In genomic region chr6:44222987-44223470, GRCh38 we compare ENCODE assay signal across 9 cellular contexts. TPM values are rescaled to one million over a fixed set of nuclear protein-coding genes. Genes with fewer than 3 reads are reported as not detected.
A peak's percentile ranks its signal among the peaks of the same experiment; 100 is the strongest.
DNase-seq lines count a peak whose midpoint lies in the region; ATAC-seq and TF ChIP-seq lines count a peak whose summit lies in the region.
"Had no signal": no experiment of that assay in that cellular context is flagged by ENCODE, and none has a peak within 500 bp of the region (broad histone marks: within the 10 kb centered on the region; RNA-seq: fewer than 3 reads in every experiment).

No MANE protein-coding gene starts in this region.

- H3K27ac Mint-ChIP-seq in HFFc6, result peak overlapping the region; percentile 40; the same call in 1 of the 2 replicates
- H3K27ac Mint-ChIP-seq in activated T-helper 17 cell treated with anti-CD3 and anti-CD28 coated beads, Interleukin-2, amount 50 U/mL, for 72 hours, result peak overlapping the region; percentile 42
- H3K27ac Mint-ChIP-seq in stimulated activated naive CD8-positive, alpha-beta T cell treated with anti-CD3 and anti-CD28 coated beads, Interleukin-15, amount 100 ng/mL, for 72 hours, result peak overlapping the region; percentile 76 to 78

- no peaks in the 10 kb centered on the region for H3K36me3 Mint-ChIP-seq in HFFc6 (ENCODE audit: low read depth)
- peaks cover 8% of the 10 kb centered on the region for H3K36me3 Mint-ChIP-seq in activated T-helper 17 cell treated with anti-CD3 and anti-CD28 coated beads, Interleukin-2, amount 50 U/mL, for 72 hours (ENCODE audit: low read depth)

- H3K4me1 Mint-ChIP-seq in HFFc6 (ENCODE audit: low read depth), result peaks cover 47% of the 10 kb centered on the region
- H3K4me1 Mint-ChIP-seq in activated T-helper 17 cell treated with anti-CD3 and anti-CD28 coated beads, Interleukin-2, amount 50 U/mL, for 72 hours, result peaks cover 16% of the 10 kb centered on the region
- H3K4me1 Mint-ChIP-seq in stimulated activated naive CD8-positive, alpha-beta T cell treated with anti-CD3 and anti-CD28 coated beads, Interleukin-15, amount 100 ng/mL, for 72 hours, result peaks cover 82% of the 10 kb centered on the region

- peaks cover 0 to 9% (median under 1%) of the 10 kb centered on the region in 11 experiments; a peak in 5 of 22 replicates for H3K36me3 ChIP-seq in BLaER1 treated with 17β-estradiol and CSF1 and Interleukin-3, amounts not matched to agents 10 nM and 100 nM

- no peak for TF ChIP-seq CTCF in HFFc6 (IDR thresholded peaks at IDR 0.05)

- peaks cover 71 to 82% (median 77%) of the 10 kb centered on the region in 10 experiments for H3K4me1 ChIP-seq in BLaER1 treated with 17β-estradiol and CSF1 and Interleukin-3, amounts not matched to agents 10 nM and 100 nM

- peaks cover 21 to 43% (median 34%) of the 10 kb centered on the region in 11 experiments; a peak in 17 of 22 replicates for H4K20me1 ChIP-seq in BLaER1 treated with 17β-estradiol and CSF1 and Interleukin-3, amounts not matched to agents 10 nM and 100 nM

- H3K27me3 Mint-ChIP-seq in HFFc6 (ENCODE audit: insufficient read depth), result no peaks in the 10 kb centered on the region; the same call in 1 of the 2 replicates
- no peaks in the 10 kb centered on the region for H3K27me3 Mint-ChIP-seq in activated T-helper 17 cell treated with anti-CD3 and anti-CD28 coated beads, Interleukin-2, amount 50 U/mL, for 72 hours
- no peaks in the 10 kb centered on the region for H3K27me3 Mint-ChIP-seq in stimulated activated naive CD8-positive, alpha-beta T cell treated with anti-CD3 and anti-CD28 coated beads, Interleukin-15, amount 100 ng/mL, for 72 hours

- H3K4me3 Mint-ChIP-seq in HFFc6, result peak overlapping the region; percentile 86
- H3K4me3 Mint-ChIP-seq in activated T-helper 17 cell treated with anti-CD3 and anti-CD28 coated beads, Interleukin-2, amount 50 U/mL, for 72 hours, result peak overlapping the region; percentile 92
- H3K4me3 Mint-ChIP-seq in stimulated activated naive CD8-positive, alpha-beta T cell treated with anti-CD3 and anti-CD28 coated beads, Interleukin-15, amount 100 ng/mL, for 72 hours, result peak overlapping the region; percentile 88 to 89

- H3K4me3 ChIP-seq in BLaER1 treated with 17β-estradiol and CSF1 and Interleukin-3, amounts not matched to agents 10 nM and 100 nM, result peak overlapping the region; percentile 42 to 76 (median 68); a peak in 18 of 20 replicates
- H3K4me3 ChIP-seq in iPS-11a (ENCODE audit: low read depth, low read length), result peak overlapping the region; percentile 20

- no peaks in the 10 kb centered on the region for H3K9me3 Mint-ChIP-seq in HFFc6
- H3K9me3 Mint-ChIP-seq in activated T-helper 17 cell treated with anti-CD3 and anti-CD28 coated beads, Interleukin-2, amount 50 U/mL, for 72 hours, result no peaks in the 10 kb centered on the region
- no peaks in the 10 kb centered on the region for H3K9me3 Mint-ChIP-seq in stimulated activated naive CD8-positive, alpha-beta T cell treated with anti-CD3 and anti-CD28 coated beads, Interleukin-15, amount 100 ng/mL, for 72 hours

- peak; percentile 26 for ATAC-seq in activated T-helper 17 cell treated with anti-CD3 and anti-CD28 coated beads, Interleukin-2, amount 50 U/mL, for 72 hours (replicated peaks)
- ATAC-seq in stimulated activated naive CD8-positive, alpha-beta T cell treated with anti-CD3 and anti-CD28 coated beads, Interleukin-15, amount 100 ng/mL, for 72 hours, result no peak
- ATAC-seq in GM18517 (IDR thresholded peaks at IDR 0.05; ENCODE audit: unreplicated experiment) (no peak), HG03439 (IDR thresholded peaks at IDR 0.05; ENCODE audit: unreplicated experiment) (no peak)

- DNase-seq in HFFc6, result no peak
- DNase-seq in stimulated activated naive CD8-positive, alpha-beta T cell treated with anti-CD3 and anti-CD28 coated beads, Interleukin-15, amount 100 ng/mL, for 72 hours, result no peak
- no peak for DNase-seq in NCI-H510A treated with DMSO at 0.1 percent for 48 hours (lab: John Stamatoyannopoulos, UW)

- peak overlapping the region in 2 of 11 experiments; percentile 4 to 30; a peak in 2 of 22 replicates for H3K27ac ChIP-seq in BLaER1 treated with 17β-estradiol and CSF1 and Interleukin-3, amounts not matched to agents 10 nM and 100 nM

- H3K9ac ChIP-seq in BLaER1 treated with 17β-estradiol and CSF1 and Interleukin-3, amounts not matched to agents 10 nM and 100 nM, result peak overlapping the region; percentile 2 to 83 (median 64); a peak in 16 of 22 replicates

- H3K9me3 ChIP-seq in BLaER1 treated with 17β-estradiol and CSF1 and Interleukin-3, amounts not matched to agents 10 nM and 100 nM (replicated peaks in 1 of 11), result no peaks in the 10 kb centered on the region

- peaks cover 0 to 9% (median 0%) of the 10 kb centered on the region in 11 experiments; a peak in 1 of 22 replicates for H3K27me3 ChIP-seq in BLaER1 treated with 17β-estradiol and CSF1 and Interleukin-3, amounts not matched to agents 10 nM and 100 nM

- peak overlapping the region; percentile 88 to 98 (median 95) for H3K4me2 ChIP-seq in BLaER1 treated with 17β-estradiol and CSF1 and Interleukin-3, amounts not matched to agents 10 nM and 100 nM

RNA-seq across cellular contexts. Expression of gene SLC29A1, which starts 0.4 kb away (rescaled TPM):
- 10 to 100 TPM; 14.9 to 29.9 (median 26.8) TPM for total RNA-seq in HFFc6 (2021; fragmentation: NEBNext Ultra II Directional; extraction: Animal tissue kit (Norgen Biotek cat#: 25700))
- total RNA-seq in activated T-helper 17 cell treated with anti-CD3 and anti-CD28 coated beads, Interleukin-2, amount 50 U/mL, for 72 hours, result 10 to 100 TPM; 40.8 to 80.8 TPM

RNA-seq across cellular contexts. Expression of gene MYMX, which starts 6.3 kb away (rescaled TPM):
- not detected for total RNA-seq in HFFc6 (2021; fragmentation: NEBNext Ultra II Directional; extraction: Animal tissue kit (Norgen Biotek cat#: 25700))
- not detected for total RNA-seq in activated T-helper 17 cell treated with anti-CD3 and anti-CD28 coated beads, Interleukin-2, amount 50 U/mL, for 72 hours
- total RNA-seq: renal cortical epithelial cell had no signal

RNA-seq across cellular contexts. Expression of gene HSP90AB1, which starts 23.9 kb away (rescaled TPM):
- 1,000 to 10,000 TPM in 1 of 6 experiments, 100 to 1,000 TPM in 5; 847 to 1,026 (median 920) TPM for total RNA-seq in HFFc6 (2021; fragmentation: NEBNext Ultra II Directional; extraction: Animal tissue kit (Norgen Biotek cat#: 25700))
- total RNA-seq in activated T-helper 17 cell treated with anti-CD3 and anti-CD28 coated beads, Interleukin-2, amount 50 U/mL, for 72 hours, result 1,000 to 10,000 TPM; 1,019 to 1,822 TPM

RNA-seq across cellular contexts. Expression of gene SLC35B2, which starts 34.3 kb away (rescaled TPM):
- 100 to 1,000 TPM; 108 to 132 (median 120) TPM for total RNA-seq in HFFc6 (2021; fragmentation: NEBNext Ultra II Directional; extraction: Animal tissue kit (Norgen Biotek cat#: 25700))
- total RNA-seq in activated T-helper 17 cell treated with anti-CD3 and anti-CD28 coated beads, Interleukin-2, amount 50 U/mL, for 72 hours, result 10 to 100 TPM; 16.5 to 22.3 TPM

RNA-seq across cellular contexts. Expression of gene NFKBIE, which starts 42.3 kb away (rescaled TPM):
- total RNA-seq in HFFc6 (2021; fragmentation: NEBNext Ultra II Directional; extraction: Animal tissue kit (Norgen Biotek cat#: 25700)), result 1 to 10 TPM; 4.2 to 6.7 (median 5.8) TPM
- 10 to 100 TPM; 20.5 to 26.9 TPM for total RNA-seq in activated T-helper 17 cell treated with anti-CD3 and anti-CD28 coated beads, Interleukin-2, amount 50 U/mL, for 72 hours
